20 cellular contexts compared by ENCODE assay signal in the genomic region with DNA sequence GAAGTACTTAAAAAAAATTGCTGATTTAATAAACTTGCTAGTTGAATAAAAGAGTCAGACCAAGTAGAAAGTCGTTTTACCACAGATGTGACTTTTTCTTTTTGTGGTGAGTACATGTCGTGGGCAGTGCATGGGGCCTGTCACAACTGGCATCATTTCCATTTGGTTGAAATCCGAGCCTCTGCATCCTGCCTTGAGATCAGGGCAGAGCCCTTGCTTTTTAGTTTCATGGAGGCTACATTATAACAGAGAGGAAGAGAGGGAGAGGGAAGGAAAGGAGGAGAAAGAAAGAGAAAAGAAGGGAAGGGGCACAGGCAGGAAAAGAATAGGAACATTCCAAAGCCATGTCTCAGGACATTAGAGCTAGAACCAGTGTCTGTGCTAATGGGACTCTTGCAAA. TPM values are rescaled to one million over a fixed set of nuclear protein-coding genes. Genes with fewer than 3 reads are reported as not detected.
DNase-seq lines count a peak whose midpoint lies in the region; ATAC-seq, FAIRE-seq and TF ChIP-seq lines count a peak whose summit lies in the region.
"Had no signal": no experiment of that assay in that cellular context is flagged by ENCODE, and none has a peak within 500 bp of the region (broad histone marks: within the 10 kb centered on the region; RNA-seq: fewer than 3 reads in every experiment).

No MANE protein-coding gene starts in this region.

- H4K20me1 ChIP-seq in H1 (replicated peaks in 1 of 2; ENCODE audit: control insufficient read depth in 1 of 2, insufficient read depth in 2 of 2, low read length in 2 of 2) = no peaks in the 10 kb centered on the region

- no peak overlapping the region for H2BK5ac ChIP-seq in H1 (ENCODE audit: low read depth, low read length)

- FAIRE-seq in H1 (lab: Jason Lieb, UNC) (no peak), frontal cortex (lab: Jason Lieb, UNC) (no peak)

- H3K9me3 ChIP-seq in H1 (ENCODE audit: insufficient read depth in 2 of 2, low read depth in 1 of 2, low read length in 1 of 2) = peaks cover 0 to 5% of the 10 kb centered on the region in 2 experiments; a peak in 1 of 4 replicates
- H3K9me3 ChIP-seq: transverse colon had no signal

- no peak overlapping the region for H3K23ac ChIP-seq in H1 (ENCODE audit: insufficient read length)

- peak overlapping the region in 1 of 4 experiments; percentile 3; a peak in 1 of 8 replicates for H3K4me3 ChIP-seq in H1 (ENCODE audit: extremely low read depth in 1 of 4, insufficient read depth in 2 of 4, low read depth in 3 of 4, low read length in 4 of 4)
- H3K4me3 ChIP-seq: smooth muscle cell, transverse colon had no signal

- H2BK120ac ChIP-seq in H1 (replicated peaks; ENCODE audit: low read depth, low read length) = no peak overlapping the region

- H4K8ac ChIP-seq in H1 (ENCODE audit: extremely low read depth, insufficient read depth, low read length) = no peak overlapping the region

- H3K36me3 ChIP-seq in H1 (ENCODE audit: control insufficient read depth in 2 of 4, insufficient read depth in 4 of 4, low read length in 3 of 4) = no peaks in the 10 kb centered on the region
- H3K36me3 ChIP-seq: transverse colon had no signal

- no peak overlapping the region for H4K5ac ChIP-seq in H1 (ENCODE audit: insufficient read length, low read depth, low read length)

- no peak overlapping the region for H3K27ac ChIP-seq in H1 (ENCODE audit: low read depth, low read length)
- H3K27ac ChIP-seq: 22Rv1, parathyroid adenoma, transverse colon had no signal

- TF ChIP-seq CTCF in H1 (IDR thresholded peaks at IDR 0.05; ENCODE audit: control extremely low read depth in 1 of 3, insufficient read depth in 1 of 3, low read depth in 1 of 3, low read length in 3 of 3) = no peak
- TF ChIP-seq CTCF in neural crest cell (conservative IDR thresholded peaks at IDR 0.05) = no peak

- ATAC-seq in GM19395 (IDR thresholded peaks at IDR 0.05; ENCODE audit: unreplicated experiment) (no peak), HG02623 (IDR thresholded peaks at IDR 0.05; ENCODE audit: unreplicated experiment) (no peak)
- ATAC-seq: left lobe of liver; stimulated activated memory B cell treated with anti-CD40 and anti-IgM and Interleukin-4, amounts not matched to agents 10 μg/mL and 1 μg/mL and 100 μg/mL, for 72 hours had no signal

- no peak overlapping the region for H3K9ac ChIP-seq in H1 (replicated peaks in 1 of 4; ENCODE audit: extremely low read depth in 1 of 4, low read depth in 3 of 4, low read length in 3 of 4)
- H3K9ac ChIP-seq: parathyroid adenoma had no signal

- CTCF ChIA-PET in H1 (lab: Charles Lee; ENCODE audit: partially characterized antibody) = no interaction called here

- no peaks in the 10 kb centered on the region for H3K79me1 ChIP-seq in H1 (ENCODE audit: low read depth, low read length)

- peak overlapping the region; percentile 24; the same call in 1 of the 2 replicates for H3K18ac ChIP-seq in H1 (ENCODE audit: extremely low read depth, low read length)

- no peaks in the 10 kb centered on the region for H3K27me3 Mint-ChIP-seq in neural crest cell (ENCODE audit: low read depth)
- H3K27me3 Mint-ChIP-seq: activated naive CD4-positive, alpha-beta T cell treated with anti-CD3 and anti-CD28 coated beads, Interleukin-2, amount 10 ng/mL, durations not matched to agents 7 days and 5 days; stimulated activated memory B cell treated with anti-CD40 and anti-IgM and Interleukin-4, amounts not matched to agents 10 μg/mL and 1 μg/mL and 100 μg/mL, for 72 hours had no signal

- H3K36me3 Mint-ChIP-seq in neural crest cell (ENCODE audit: low read depth) = peaks cover 5% of the 10 kb centered on the region
- H3K36me3 Mint-ChIP-seq: activated naive CD4-positive, alpha-beta T cell treated with anti-CD3 and anti-CD28 coated beads, Interleukin-2, amount 10 ng/mL, durations not matched to agents 7 days and 5 days; CD4-positive, CD25-positive, alpha-beta regulatory T cell; stimulated activated memory B cell treated with anti-CD40 and anti-IgM and Interleukin-4, amounts not matched to agents 10 μg/mL and 1 μg/mL and 100 μg/mL, for 72 hours had no signal

- peaks cover 5% of the 10 kb centered on the region for H3K4me1 Mint-ChIP-seq in neural crest cell
- H3K4me1 Mint-ChIP-seq: activated naive CD4-positive, alpha-beta T cell treated with anti-CD3 and anti-CD28 coated beads, Interleukin-2, amount 10 ng/mL, durations not matched to agents 7 days and 5 days; CD4-positive, CD25-positive, alpha-beta regulatory T cell; stimulated activated memory B cell treated with anti-CD40 and anti-IgM and Interleukin-4, amounts not matched to agents 10 μg/mL and 1 μg/mL and 100 μg/mL, for 72 hours had no signal

- no peak for TF ChIP-seq RAD21 in H1 (IDR thresholded peaks at IDR 0.05 in 1 of 2, conservative IDR thresholded peaks at IDR 0.05 in 1 of 2; ENCODE audit: low read depth in 2 of 2, low read length in 2 of 2)

- no peak for TF ChIP-seq EP300 in H1 (IDR thresholded peaks at IDR 0.05; ENCODE audit: borderline replicate concordance in 1 of 2, low read depth in 2 of 2, low read length in 2 of 2)

- H3K23me2 ChIP-seq in H1 (ENCODE audit: low read depth, low read length) = no peaks in the 10 kb centered on the region; the same call in 1 of the 2 replicates

- H2AFZ ChIP-seq in H1 (ENCODE audit: low read length) = no peak overlapping the region
- H2AFZ ChIP-seq: parathyroid adenoma had no signal

- H3K4me3 Mint-ChIP-seq in neural crest cell = no peak overlapping the region
- H3K4me3 Mint-ChIP-seq: activated naive CD4-positive, alpha-beta T cell treated with anti-CD3 and anti-CD28 coated beads, Interleukin-2, amount 10 ng/mL, durations not matched to agents 7 days and 5 days; CD4-positive, CD25-positive, alpha-beta regulatory T cell; stimulated activated memory B cell treated with anti-CD40 and anti-IgM and Interleukin-4, amounts not matched to agents 10 μg/mL and 1 μg/mL and 100 μg/mL, for 72 hours had no signal

- WGBS in H1 (ENCODE audit: extremely low coverage in 1 of 2, insufficient coverage in 1 of 2, insufficient read length in 1 of 2, insufficient replicate concordance in 2 of 2, low coverage in 1 of 2, low lambda C conversion rate in 2 of 2, missing lambda C conversion rate in 1 of 2), 2 experiments = 70% methylated on average over 3 of the region's 3 CpGs; no CpG with 5 or more reads in 1 of the 2 experiments

- no peak overlapping the region for H3K14ac ChIP-seq in H1 (ENCODE audit: insufficient read length)

- no peak overlapping the region for H2BK12ac ChIP-seq in H1 (ENCODE audit: low read depth, low read length)

- no peak overlapping the region for H2BK20ac ChIP-seq in H1 (ENCODE audit: low read length)

- H3K9me3 Mint-ChIP-seq in neural crest cell = no peaks in the 10 kb centered on the region
- H3K9me3 Mint-ChIP-seq: activated naive CD4-positive, alpha-beta T cell treated with anti-CD3 and anti-CD28 coated beads, Interleukin-2, amount 10 ng/mL, durations not matched to agents 7 days and 5 days had no signal

- H3K56ac ChIP-seq in H1 (replicated peaks; ENCODE audit: insufficient read length, low read depth, low read length) = no peak overlapping the region

- POLR2A ChIA-PET in H1 (lab: Charles Lee; ENCODE audit: partially characterized antibody) = no interaction called here

- peak overlapping the region; percentile 6 to 13; a peak in 1 of 4 replicates for H3K4me2 ChIP-seq in H1 (ENCODE audit: insufficient read depth in 1 of 2, low read depth in 2 of 2, low read length in 2 of 2)
- H3K4me2 ChIP-seq: smooth muscle cell had no signal

- H3K27ac Mint-ChIP-seq in neural crest cell (ENCODE audit: unreplicated experiment) = peak overlapping the region; percentile 73
- H3K27ac Mint-ChIP-seq: activated naive CD4-positive, alpha-beta T cell treated with anti-CD3 and anti-CD28 coated beads, Interleukin-2, amount 10 ng/mL, durations not matched to agents 7 days and 5 days; CD4-positive, CD25-positive, alpha-beta regulatory T cell; stimulated activated memory B cell treated with anti-CD40 and anti-IgM and Interleukin-4, amounts not matched to agents 10 μg/mL and 1 μg/mL and 100 μg/mL, for 72 hours had no signal

- no peaks in the 10 kb centered on the region for H3K27me3 ChIP-seq in H1 (replicated peaks in 1 of 4; ENCODE audit: control insufficient read depth in 3 of 4, extremely low read depth in 1 of 4, insufficient read depth in 3 of 4, low read length in 3 of 4)
- H3K27me3 ChIP-seq: transverse colon had no signal

- no peak overlapping the region for H4K91ac ChIP-seq in H1 (replicated peaks; ENCODE audit: insufficient read length, low read length)

- peaks cover 0 to 11% (median 5%) of the 10 kb centered on the region in 4 experiments; a peak in 5 of 7 replicates for H3K4me1 ChIP-seq in H1 (replicated peaks in 1 of 4; ENCODE audit: control insufficient read depth in 3 of 4, insufficient read depth in 4 of 4, low read length in 3 of 4)
- H3K4me1 ChIP-seq: parathyroid adenoma, transverse colon had no signal

- no peak overlapping the region for H2AK5ac ChIP-seq in H1 (ENCODE audit: low read depth, low read length)

- H3K4ac ChIP-seq in H1 (replicated peaks; ENCODE audit: insufficient read length, low read depth, low read length) = no peak overlapping the region

- H3K79me2 ChIP-seq in H1 (ENCODE audit: control insufficient read depth in 1 of 2, insufficient read depth in 2 of 2, low read length in 2 of 2) = no peaks in the 10 kb centered on the region
- H3K79me2 ChIP-seq: parathyroid adenoma had no signal

- no peak overlapping the region for H2BK15ac ChIP-seq in H1 (ENCODE audit: low read length)

- no peak for TF ChIP-seq POLR2A in H1 (IDR thresholded peaks at IDR 0.05; ENCODE audit: control extremely low read depth in 1 of 2, low read depth in 2 of 2, low read length in 2 of 2)

- peak; percentile 34 for DNase-seq in DMS 273 (lab: John Stamatoyannopoulos, UW; ENCODE audit: unreplicated experiment)
- no peak for DNase-seq in DMS 273 treated with DMSO at 0.1 percent for 48 hours (lab: John Stamatoyannopoulos, UW)
- DNase-seq in M059J (ENCODE audit: low read depth) = peak; percentile 44
- no peak for DNase-seq in H1 (ENCODE audit: low read depth in 1 of 2, low spot score in 2 of 2)
- DNase-seq in neural crest cell (ENCODE audit: low read depth, low spot score) = no peak
- DNase-seq in frontal cortex (ENCODE audit: low spot score in 2 of 2) = no peak
- DNase-seq: activated CD4-positive, alpha-beta T cell treated with anti-CD3 and anti-CD28 coated beads for 48 hours; activated naive CD4-positive, alpha-beta T cell treated with anti-CD3 and anti-CD28 coated beads, Interleukin-2, amount 10 ng/mL, durations not matched to agents 7 days and 5 days; CD4-positive, CD25-positive, alpha-beta regulatory T cell; KG1; T1000; transverse colon had no signal

RNA-seq across cellular contexts. Expression of gene INSYN2A, which starts 20.4 kb away (rescaled TPM):
- total RNA-seq in M059J (2014; rRNA removed; shearing (Covaris generic)) = 0.10 and 0.79 TPM in 2 replicates
- 0.19 TPM in 2 replicates for total RNA-seq in H1 (2021; fragmentation: NEBNext Ultra II Directional; extraction: Animal tissue kit (Norgen Biotek cat#: 25700))
- 0.08 and 0.11 TPM in 2 replicates for polyA plus RNA-seq in H1 (2011; rRNA removed)
- 0.09 TPM for polyA plus RNA-seq in H1 (2011; cell fraction: cytosol; rRNA removed)
- polyA plus RNA-seq in H1 (2011; cell fraction: nucleus; rRNA removed) = 0.19 TPM
- polyA plus RNA-seq in H1 (2012, experiment 1 of 2) = 0.09 to 0.23 TPM (median 0.18 TPM) in 4 replicates
- polyA plus RNA-seq in H1 (2012, experiment 2 of 2) = not detected
- polyA plus RNA-seq in H1 (2013, experiment 1 of 2) = 0.14 TPM
- 0.13 TPM for polyA plus RNA-seq in H1 (2013, experiment 2 of 2)
- polyA minus RNA-seq in H1 (2011; rRNA and poly(A)+ RNA removed) = 0.10 and 0.22 TPM in 2 replicates
- not detected for polyA minus RNA-seq in H1 (2011; cell fraction: cytosol; rRNA and poly(A)+ RNA removed)
- polyA minus RNA-seq in H1 (2011; cell fraction: nucleus; rRNA and poly(A)+ RNA removed) = not detected
- total RNA-seq in neural crest cell (0.09 and 0.12 TPM in 2 replicates), frontal cortex (15.9 TPM)
- total RNA-seq: CD4-positive, CD25-positive, alpha-beta regulatory T cell; left lobe of liver; SK-MEL-5 had no signal
- polyA plus RNA-seq: CD4-positive, CD25-positive, alpha-beta regulatory T cell had no signal

Comparison
In these comparisons a context has a peak if more than half of its experiments do, and no peak if none do; other contexts are left out.
1. DNase-seq: peak in DMS 273 (single experiment) and M059J (single experiment); none in DMS 273 treated with DMSO at 0.1 percent for 48 hours (single experiment), H1 (0 of 2), neural crest cell (single experiment) and frontal cortex (0 of 2).